ENCODE assay signal across 33 cellular contexts in the genomic region with DNA sequence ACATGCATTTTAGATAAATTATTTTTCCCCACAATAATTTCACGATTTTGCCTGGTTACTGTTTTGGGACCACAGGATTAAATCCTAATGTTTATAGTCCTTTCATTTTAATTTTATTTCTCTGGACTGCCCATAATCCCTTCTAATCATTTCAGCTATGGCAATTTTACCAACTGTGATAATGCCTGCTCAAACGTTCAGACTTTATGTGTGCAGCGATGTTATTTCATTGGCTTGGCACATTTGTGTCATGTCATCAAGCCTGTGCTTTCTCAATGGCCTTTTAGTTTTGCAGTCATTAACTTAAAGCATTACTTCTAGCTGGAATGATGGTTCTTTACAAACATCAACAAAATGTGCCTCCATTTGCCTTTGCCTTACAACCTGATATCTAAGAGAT.
DNase-seq lines count a peak whose midpoint lies in the region; ATAC-seq and TF ChIP-seq lines count a peak whose summit lies in the region.
"Had no signal": no experiment of that assay in that cellular context is flagged by ENCODE, and none has a peak within 500 bp of the region (broad histone marks: within the 10 kb centered on the region; RNA-seq: fewer than 3 reads in every experiment).

No MANE protein-coding gene starts in this region.

- H4K20me1 ChIP-seq in neural cell (ENCODE audit: insufficient read depth): no peaks in the 10 kb centered on the region
- H4K20me1 ChIP-seq: BLaER1; BLaER1 treated with 17β-estradiol and CSF1 and Interleukin-3, amounts not matched to agents 10 nM and 100 nM had no signal

- TF ChIP-seq CTCF in neural cell (IDR thresholded peaks at IDR 0.05; ENCODE audit: poor library complexity, severe bottlenecking): no peak
- TF ChIP-seq CTCF in left lung (IDR thresholded peaks at IDR 0.05): no peak

- no peak overlapping the region for H2AFZ ChIP-seq in neural cell (ENCODE audit: low read depth, low read length)

- TF ChIP-seq RAD21 in neural cell (conservative IDR thresholded peaks at IDR 0.05): no peak

- H3K36me3 ChIP-seq in neural cell (ENCODE audit: insufficient read depth, low read length) (no peaks in the 10 kb centered on the region), left lung (no peaks in the 10 kb centered on the region)
- H3K36me3 ChIP-seq: BE2C; BLaER1; BLaER1 treated with 17β-estradiol and CSF1 and Interleukin-3, amounts not matched to agents 10 nM and 100 nM had no signal

- no peaks in the 10 kb centered on the region for H3K9me3 ChIP-seq in neural cell (ENCODE audit: low read length)
- H3K9me3 ChIP-seq in left lung: no peaks in the 10 kb centered on the region
- H3K9me3 ChIP-seq: A549; BE2C; BLaER1; BLaER1 treated with 17β-estradiol and CSF1 and Interleukin-3, amounts not matched to agents 10 nM and 100 nM; Caco-2 had no signal

- no peak overlapping the region for H3K4me2 ChIP-seq in neural cell (ENCODE audit: low read length)
- H3K4me2 ChIP-seq: A549; BLaER1; BLaER1 treated with 17β-estradiol and CSF1 and Interleukin-3, amounts not matched to agents 10 nM and 100 nM had no signal

- no peak overlapping the region for H3K27ac ChIP-seq in neural cell (ENCODE audit: low read length)
- H3K27ac ChIP-seq in left lung: no peak overlapping the region
- H3K27ac ChIP-seq: 22Rv1; A549; BLaER1; BLaER1 treated with 17β-estradiol and CSF1 and Interleukin-3, amounts not matched to agents 10 nM and 100 nM; C4-2B had no signal

- H3K79me2 ChIP-seq in neural cell (replicated peaks; ENCODE audit: insufficient read depth, low read length): no peaks in the 10 kb centered on the region

- H3K9ac ChIP-seq in neural cell (ENCODE audit: low read length): no peak overlapping the region
- H3K9ac ChIP-seq: BLaER1; BLaER1 treated with 17β-estradiol and CSF1 and Interleukin-3, amounts not matched to agents 10 nM and 100 nM had no signal

- H3F3A ChIP-seq in neural cell (ENCODE audit: insufficient read depth, low read length, poor library complexity, severe bottlenecking): no peaks in the 10 kb centered on the region

- peak; percentile 59 for TF ChIP-seq EP300 in neural cell (conservative IDR thresholded peaks at IDR 0.05; ENCODE audit: poor library complexity, severe bottlenecking)

- no peaks in the 10 kb centered on the region for H3K4me1 ChIP-seq in left lung
- H3K4me1 ChIP-seq: A549; BE2C; BLaER1; BLaER1 treated with 17β-estradiol and CSF1 and Interleukin-3, amounts not matched to agents 10 nM and 100 nM; Caco-2 had no signal

- no peak overlapping the region for H3K4me3 ChIP-seq in neural cell (ENCODE audit: low read length)
- H3K4me3 ChIP-seq in left lung: no peak overlapping the region
- H3K4me3 ChIP-seq: A549; BLaER1; BLaER1 treated with 17β-estradiol and CSF1 and Interleukin-3, amounts not matched to agents 10 nM and 100 nM had no signal

- H3K9me2 ChIP-seq in neural cell (ENCODE audit: insufficient read depth, low read length): no peaks in the 10 kb centered on the region

- intact Hi-C loops in left lung (cut with DNase I): no loop called here

- DNase-seq in DMS114 treated with DMSO at 0.1 percent for 48 hours (lab: John Stamatoyannopoulos, UW; ENCODE audit: unreplicated experiment) (peak; percentile 65), OCI-M1 (lab: John Stamatoyannopoulos, UW) (peak; percentile 26), retina (peak; percentile 10), DMS53 treated with DMSO at 0.1 percent for 48 hours (lab: John Stamatoyannopoulos, UW; ENCODE audit: unreplicated experiment) (no peak), left lung (no peak), DMS153 treated with DMSO at 0.1 percent for 48 hours (lab: John Stamatoyannopoulos, UW; ENCODE audit: unreplicated experiment) (no peak), NCI-H1930 (lab: John Stamatoyannopoulos, UW) (no peak)
- DNase-seq: 8988T; ACHN; AML-193; BE2C; C1 segment of cervical spinal cord; Caco-2; Calu3; CD4-positive, alpha-beta memory T cell; CD4-positive, alpha-beta T cell; CD4-positive, CD25-positive, alpha-beta regulatory T cell; CD8-positive, alpha-beta memory T cell; CD8-positive, alpha-beta T cell; COR-L47; DMS 273 treated with DMSO at 0.1 percent for 48 hours; DMS153; DMS53; DMS79; DMS79 treated with DMSO at 0.1 percent for 48 hours; DND-41; EL had no signal

- ATAC-seq in left lung: no peak
- ATAC-seq: A549; CD8-positive, alpha-beta T cell had no signal

- H3K27me3 ChIP-seq in neural cell (ENCODE audit: insufficient read depth, low read depth, low read length) (no peaks in the 10 kb centered on the region), left lung (no peaks in the 10 kb centered on the region)
- H3K27me3 ChIP-seq: BE2C; BLaER1; BLaER1 treated with 17β-estradiol and CSF1 and Interleukin-3, amounts not matched to agents 10 nM and 100 nM had no signal

TF ChIP-seq in neural cell, 6 proteins besides CTCF, POLR2A, EP300 and RAD21:
- TF ChIP-seq, protein P1, sequence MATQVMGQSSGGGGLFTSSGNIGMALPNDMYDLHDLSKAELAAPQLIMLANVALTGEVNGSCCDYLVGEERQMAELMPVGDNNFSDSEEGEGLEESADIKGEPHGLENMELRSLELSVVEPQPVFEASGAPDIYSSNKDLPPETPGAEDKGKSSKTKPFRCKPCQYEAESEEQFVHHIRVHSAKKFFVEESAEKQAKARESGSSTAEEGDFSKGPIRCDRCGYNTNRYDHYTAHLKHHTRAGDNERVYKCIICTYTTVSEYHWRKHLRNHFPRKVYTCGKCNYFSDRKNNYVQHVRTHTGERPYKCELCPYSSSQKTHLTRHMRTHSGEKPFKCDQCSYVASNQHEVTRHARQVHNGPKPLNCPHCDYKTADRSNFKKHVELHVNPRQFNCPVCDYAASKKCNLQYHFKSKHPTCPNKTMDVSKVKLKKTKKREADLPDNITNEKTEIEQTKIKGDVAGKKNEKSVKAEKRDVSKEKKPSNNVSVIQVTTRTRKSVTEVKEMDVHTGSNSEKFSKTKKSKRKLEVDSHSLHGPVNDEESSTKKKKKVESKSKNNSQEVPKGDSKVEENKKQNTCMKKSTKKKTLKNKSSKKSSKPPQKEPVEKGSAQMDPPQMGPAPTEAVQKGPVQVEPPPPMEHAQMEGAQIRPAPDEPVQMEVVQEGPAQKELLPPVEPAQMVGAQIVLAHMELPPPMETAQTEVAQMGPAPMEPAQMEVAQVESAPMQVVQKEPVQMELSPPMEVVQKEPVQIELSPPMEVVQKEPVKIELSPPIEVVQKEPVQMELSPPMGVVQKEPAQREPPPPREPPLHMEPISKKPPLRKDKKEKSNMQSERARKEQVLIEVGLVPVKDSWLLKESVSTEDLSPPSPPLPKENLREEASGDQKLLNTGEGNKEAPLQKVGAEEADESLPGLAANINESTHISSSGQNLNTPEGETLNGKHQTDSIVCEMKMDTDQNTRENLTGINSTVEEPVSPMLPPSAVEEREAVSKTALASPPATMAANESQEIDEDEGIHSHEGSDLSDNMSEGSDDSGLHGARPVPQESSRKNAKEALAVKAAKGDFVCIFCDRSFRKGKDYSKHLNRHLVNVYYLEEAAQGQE (IDR thresholded peaks at IDR 0.05; ENCODE audit: borderline replicate concordance): no peak
- TF ChIP-seq POLR2AphosphoS5 (IDR thresholded peaks at IDR 0.05): peak; percentile 67
- TF ChIP-seq SMC3 (conservative IDR thresholded peaks at IDR 0.05; ENCODE audit: poor library complexity): no peak
- no peak for TF ChIP-seq MXI1 (conservative IDR thresholded peaks at IDR 0.05; ENCODE audit: poor library complexity, severe bottlenecking)
- TF ChIP-seq EZH2 (IDR thresholded peaks at IDR 0.05; ENCODE audit: borderline replicate concordance, insufficient read depth, low read length, poor library complexity, severe bottlenecking): no peak
- no peak for TF ChIP-seq TAF1 (IDR thresholded peaks at IDR 0.05; ENCODE audit: low read depth)

Comparison
In these comparisons a context has a peak if more than half of its experiments do, and no peak if none do; other contexts are left out.
1. DNase-seq: peak in DMS114 treated with DMSO at 0.1 percent for 48 hours (single experiment), OCI-M1 (single experiment) and retina (single experiment); none in DMS53 treated with DMSO at 0.1 percent for 48 hours (single experiment), left lung (0 of 2), DMS153 treated with DMSO at 0.1 percent for 48 hours (single experiment) and NCI-H1930 (0 of 2).